In genomic region chr7:99381664-99382075, GRCh38 we compare ENCODE assay signal across 1 cellular context.
TF ChIP-seq lines count a peak whose summit lies in the region.

No MANE protein-coding gene starts in this region.

TF ChIP-seq in endothelial cell of umbilical vein, 7 proteins besides CTCF, POLR2A, EP300 and RAD21:
- TF ChIP-seq FOS (IDR thresholded peaks at IDR 0.05; ENCODE audit: borderline replicate concordance, insufficient read depth, low read length) (no peak), JUN (IDR thresholded peaks at IDR 0.05; ENCODE audit: borderline replicate concordance, insufficient read depth, insufficient read length, low read depth) (no peak), POLR2AphosphoS5 (IDR thresholded peaks at IDR 0.05; ENCODE audit: insufficient read depth, low read depth, low read length) (no peak), MYC (IDR thresholded peaks at IDR 0.05; ENCODE audit: low read depth, low read length) (no peak), EZH2 (IDR thresholded peaks at IDR 0.05; ENCODE audit: borderline replicate concordance, low read depth, low read length, severe bottlenecking) (no peak), MAX (IDR thresholded peaks at IDR 0.05; ENCODE audit: insufficient read depth, insufficient read length) (no peak), GATA2 (IDR thresholded peaks at IDR 0.05; ENCODE audit: insufficient read depth, insufficient read length, low read depth, low read length) (no peak)
